In genomic region chrX:26914232-26914631, GRCh38 we compare ENCODE assay signal across 26 cellular contexts.
"Had no signal": no experiment of that assay in that cellular context is flagged by ENCODE, and none has a peak within 500 bp of the region (broad histone marks: within the 10 kb centered on the region; RNA-seq: fewer than 3 reads in every experiment).

No MANE protein-coding gene starts in this region.

- H3K27ac ChIP-seq: coronary artery, hepatocyte, left ventricle myocardium inferior, neutrophil, ovary, prostate gland, right atrium auricular region, spleen, thyroid gland, upper lobe of right lung, VCaP had no signal

- H3K27me3 Mint-ChIP-seq: activated naive CD4-positive, alpha-beta T cell treated with anti-CD3 and anti-CD28 coated beads, Interleukin-2, amount 50 U/mL, for 24 hours had no signal

- H3K4me3 ChIP-seq: coronary artery, hepatocyte, left ventricle myocardium inferior, ovary, prostate gland, right atrium auricular region, spleen, thyroid gland, upper lobe of right lung had no signal

- H3K27me3 ChIP-seq: hepatocyte, neutrophil, ovary, right atrium auricular region, spleen, thyroid gland, upper lobe of right lung had no signal

- H3K4me3 Mint-ChIP-seq: activated CD8-positive, alpha-beta T cell treated with anti-CD3 and anti-CD28 coated beads, Interleukin-2, amount 10 ng/mL, durations not matched to agents 7 days and 5 days; activated naive CD4-positive, alpha-beta T cell treated with anti-CD3 and anti-CD28 coated beads, Interleukin-2, amount 50 U/mL, for 24 hours; activated T-helper 1 cell treated with anti-CD3 and anti-CD28 coated beads, Interleukin-12 subunit alpha, Interleukin-12 subunit beta, Interleukin-2, Interleukin-4 antibody, amounts not matched to agents 30 ng/mL and 10 ng/mL and 1 ng/mL, durations not matched to agents 14 hours and 24 hours and 36 hours; brain; immature natural killer cell; nephron had no signal

- ATAC-seq: activated CD4-positive, CD25-positive, alpha-beta regulatory T cell treated with anti-CD3 and anti-CD28 coated beads, Interleukin-2, amount 50 U/mL, for 24 hours; activated CD8-positive, alpha-beta T cell treated with anti-CD3 and anti-CD28 coated beads, Interleukin-2, amount 10 ng/mL, durations not matched to agents 7 days and 5 days; stimulated activated naive CD8-positive, alpha-beta T cell treated with anti-CD3 and anti-CD28 coated beads, Interleukin-15, Interleukin-2, amounts not matched to agents 100 U/mL and 50 U/mL, for 24 hours; upper lobe of right lung had no signal

- H3K27ac Mint-ChIP-seq: activated CD8-positive, alpha-beta T cell treated with anti-CD3 and anti-CD28 coated beads, Interleukin-2, amount 10 ng/mL, durations not matched to agents 7 days and 5 days; activated naive CD4-positive, alpha-beta T cell treated with anti-CD3 and anti-CD28 coated beads, Interleukin-2, amount 50 U/mL, for 24 hours; activated T-helper 1 cell treated with anti-CD3 and anti-CD28 coated beads, Interleukin-12 subunit alpha, Interleukin-12 subunit beta, Interleukin-2, Interleukin-4 antibody, amounts not matched to agents 30 ng/mL and 10 ng/mL and 1 ng/mL, durations not matched to agents 14 hours and 24 hours and 36 hours; brain; immature natural killer cell; nephron had no signal

- H3K9me3 Mint-ChIP-seq: activated T-helper 1 cell treated with anti-CD3 and anti-CD28 coated beads, Interleukin-12 subunit alpha, Interleukin-12 subunit beta, Interleukin-2, Interleukin-4 antibody, amounts not matched to agents 30 ng/mL and 10 ng/mL and 1 ng/mL, durations not matched to agents 14 hours and 24 hours and 36 hours; brain; nephron had no signal

- DNase-seq: activated CD4-positive, alpha-beta T cell treated with anti-CD3 and anti-CD28 coated beads, Interleukin-2, amount 50 U/mL, for 1 hour; activated CD8-positive, alpha-beta T cell treated with anti-CD3 and anti-CD28 coated beads, Interleukin-2, amount 10 ng/mL, durations not matched to agents 7 days and 5 days; activated gamma-delta T cell; anterior cingulate cortex; erythroblast; foreskin melanocyte; immature natural killer cell; kidney glomerular epithelial cell; left ventricle myocardium inferior; ovary; spleen; stimulated activated CD4-positive, alpha-beta T cell treated with anti-CD3 and anti-CD28 coated beads, Interleukin-4, amount 100 ng/mL, for 4 hours; stimulated activated naive CD8-positive, alpha-beta T cell treated with anti-CD3 and anti-CD28 coated beads, Interleukin-15, Interleukin-2, amounts not matched to agents 100 U/mL and 50 U/mL, for 24 hours; thyroid gland; upper lobe of right lung had no signal

- H3K36me3 Mint-ChIP-seq: activated naive CD4-positive, alpha-beta T cell treated with anti-CD3 and anti-CD28 coated beads, Interleukin-2, amount 50 U/mL, for 24 hours; brain; immature natural killer cell had no signal

- H3K36me3 ChIP-seq: left ventricle myocardium inferior, neutrophil, ovary, prostate gland, right atrium auricular region, spleen, thyroid gland, upper lobe of right lung had no signal

- H3K4me1 Mint-ChIP-seq: activated naive CD4-positive, alpha-beta T cell treated with anti-CD3 and anti-CD28 coated beads, Interleukin-2, amount 50 U/mL, for 24 hours; brain; immature natural killer cell; nephron had no signal
